ENCODE assay signal across 27 cellular contexts in the genomic region with DNA sequence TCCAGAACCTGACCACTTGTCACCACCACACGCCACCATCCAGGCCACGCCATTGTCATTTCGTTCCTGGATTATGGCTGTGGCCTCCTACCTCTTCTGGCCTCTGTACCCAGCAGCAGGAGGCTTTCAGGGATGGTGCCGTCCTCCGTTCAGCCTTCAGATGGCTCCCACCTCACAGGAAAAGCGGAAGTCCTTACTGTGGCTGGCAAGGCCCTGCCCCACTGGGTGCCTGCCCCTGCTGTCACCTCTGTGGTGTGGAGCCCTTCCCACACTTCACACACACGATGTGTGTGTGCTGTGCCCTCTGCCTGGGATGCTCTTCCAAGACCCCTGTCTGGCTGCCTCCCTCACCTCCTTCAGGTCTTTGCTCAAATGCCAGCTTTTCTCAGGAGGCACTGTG.
DNase-seq lines count a peak whose midpoint lies in the region; ATAC-seq, FAIRE-seq and TF ChIP-seq lines count a peak whose summit lies in the region.
"Had no signal": no experiment of that assay in that cellular context is flagged by ENCODE, and none has a peak within 500 bp of the region (broad histone marks: within the 10 kb centered on the region; RNA-seq: fewer than 3 reads in every experiment).

No MANE protein-coding gene starts in this region.

- H2AK5ac ChIP-seq in neuronal stem cell (ENCODE audit: low read depth, low read length): no peak overlapping the region

- H3K9ac ChIP-seq in neuronal stem cell (ENCODE audit: low read depth, low read length, poor library complexity): no peak overlapping the region
- H3K9ac ChIP-seq: BLaER1 treated with 17β-estradiol and CSF1 and Interleukin-3, amounts not matched to agents 10 nM and 100 nM had no signal

- WGBS in neuronal stem cell (ENCODE audit: extremely low coverage in 2 of 2, insufficient read length in 2 of 2, insufficient replicate concordance in 1 of 2), 2 donors: no CpG with 5 or more reads among the region's 7 CpGs
- WGBS in thyroid gland, 2 donors: 95 to 96% methylated on average over 7 of the region's 7 CpGs

- no peak for ATAC-seq in GM23338
- ATAC-seq: A549, GM12878 had no signal

- no peak overlapping the region for H3K4ac ChIP-seq in neuronal stem cell (ENCODE audit: low read length)

- no peak for FAIRE-seq in RCC 7860 (lab: Jason Lieb, UNC)
- FAIRE-seq: A549, D721Med, GM12878, GM19239 had no signal

- no peaks in the 10 kb centered on the region for H3F3A ChIP-seq in GM23338 (replicated peaks; ENCODE audit: low read depth)

- H3K27ac Mint-ChIP-seq in GM23338 (0 out of 2 replicates have a peak overlapping the region, but pooled peaks have one; percentile 5), glutamatergic neuron (ENCODE audit: unreplicated experiment) (peak overlapping the region; percentile 69)
- H3K27ac Mint-ChIP-seq in activated T-helper 2 cell treated with anti-CD3 and anti-CD28 coated beads, Interferon-gamma antibody, Interleukin-2, Interleukin-4, amounts not matched to agents 10 μg/mL and 5 μg/mL and 100 μg/mL, durations not matched to agents 14 hours and 24 hours and 36 hours: peak overlapping the region; percentile 46
- H3K27ac Mint-ChIP-seq: CD4-positive, alpha-beta T cell had no signal

- H3K4me1 ChIP-seq in GM23338 (ENCODE audit: insufficient read depth): peaks cover 8% of the 10 kb centered on the region
- peaks cover 8 to 9% of the 10 kb centered on the region in 2 donors for H3K4me1 ChIP-seq in neuronal stem cell (ENCODE audit: control insufficient read depth in 2 of 2, insufficient read depth in 1 of 2, low read depth in 1 of 2, low read length in 2 of 2)
- H3K4me1 ChIP-seq in thyroid gland: no peaks in the 10 kb centered on the region
- H3K4me1 ChIP-seq: A549 had no signal

- H3K4me1 Mint-ChIP-seq in GM23338: peaks cover 27% of the 10 kb centered on the region
- H3K4me1 Mint-ChIP-seq in activated T-helper 2 cell treated with anti-CD3 and anti-CD28 coated beads, Interferon-gamma antibody, Interleukin-2, Interleukin-4, amounts not matched to agents 10 μg/mL and 5 μg/mL and 100 μg/mL, durations not matched to agents 14 hours and 24 hours and 36 hours (ENCODE audit: low read depth): peaks cover 20% of the 10 kb centered on the region
- H3K4me1 Mint-ChIP-seq in glutamatergic neuron (ENCODE audit: low read depth, unreplicated experiment): peaks cover 44% of the 10 kb centered on the region
- H3K4me1 Mint-ChIP-seq: CD8-positive, alpha-beta memory T cell had no signal

- H2AFZ ChIP-seq in GM23338 (no peak overlapping the region), neuronal stem cell (ENCODE audit: low read length) (no peak overlapping the region)

- H3K36me3 ChIP-seq in GM23338 (ENCODE audit: insufficient read depth) (no peaks in the 10 kb centered on the region), neuronal stem cell (replicated peaks in 1 of 2; ENCODE audit: control insufficient read depth in 2 of 2, insufficient read depth in 2 of 2, low read length in 2 of 2) (no peaks in the 10 kb centered on the region), thyroid gland (peaks cover 0 to 3% of the 10 kb centered on the region in 2 donors)
- H3K36me3 ChIP-seq: BE2C had no signal

- H3K36me3 Mint-ChIP-seq in GM23338 (ENCODE audit: low read depth) (no peaks in the 10 kb centered on the region; the same call in 2 of the 3 replicates), glutamatergic neuron (ENCODE audit: unreplicated experiment) (peaks cover 5% of the 10 kb centered on the region)
- H3K36me3 Mint-ChIP-seq in activated T-helper 2 cell treated with anti-CD3 and anti-CD28 coated beads, Interferon-gamma antibody, Interleukin-2, Interleukin-4, amounts not matched to agents 10 μg/mL and 5 μg/mL and 100 μg/mL, durations not matched to agents 14 hours and 24 hours and 36 hours (ENCODE audit: low read depth): peaks cover 1% of the 10 kb centered on the region

- H3K14ac ChIP-seq in neuronal stem cell (ENCODE audit: low read length): no peak overlapping the region

- no peaks in the 10 kb centered on the region for H3K79me1 ChIP-seq in neuronal stem cell (ENCODE audit: low read depth, low read length)

- H3K4me2 ChIP-seq in GM23338: no peak overlapping the region
- no peak overlapping the region for H3K4me2 ChIP-seq in neuronal stem cell (ENCODE audit: insufficient read depth, low read length, poor library complexity, severe bottlenecking)
- H3K4me2 ChIP-seq: A549; BLaER1 treated with 17β-estradiol and CSF1 and Interleukin-3, amounts not matched to agents 10 nM and 100 nM had no signal

- no peak overlapping the region for H4K91ac ChIP-seq in neuronal stem cell (ENCODE audit: low read depth, low read length, poor library complexity)

- no peaks in the 10 kb centered on the region for H3K9me2 ChIP-seq in GM23338 (ENCODE audit: insufficient read depth)

- H3K23ac ChIP-seq in neuronal stem cell (ENCODE audit: low read depth, low read length, poor library complexity): peak overlapping the region; percentile 14

- H3K27me3 Mint-ChIP-seq in GM23338 (ENCODE audit: insufficient read depth, low read depth, poor library complexity): peaks cover 4% of the 10 kb centered on the region
- no peaks in the 10 kb centered on the region for H3K27me3 Mint-ChIP-seq in activated T-helper 2 cell treated with anti-CD3 and anti-CD28 coated beads, Interferon-gamma antibody, Interleukin-2, Interleukin-4, amounts not matched to agents 10 μg/mL and 5 μg/mL and 100 μg/mL, durations not matched to agents 14 hours and 24 hours and 36 hours (ENCODE audit: low read depth)
- peaks cover 2% of the 10 kb centered on the region for H3K27me3 Mint-ChIP-seq in glutamatergic neuron (ENCODE audit: unreplicated experiment)
- H3K27me3 Mint-ChIP-seq: CD4-positive, alpha-beta T cell had no signal

- no peak overlapping the region for H2BK5ac ChIP-seq in neuronal stem cell (ENCODE audit: low read length)

- no peaks in the 10 kb centered on the region; the same call in 1 of the 2 replicates for H4K20me1 ChIP-seq in GM23338 (replicated peaks; ENCODE audit: insufficient read depth)
- H4K20me1 ChIP-seq: BLaER1 treated with 17β-estradiol and CSF1 and Interleukin-3, amounts not matched to agents 10 nM and 100 nM had no signal

- H2BK12ac ChIP-seq in neuronal stem cell (ENCODE audit: low read length): no peak overlapping the region

- intact Hi-C loops in activated T-helper 2 cell treated with anti-CD3 and anti-CD28 coated beads, Interferon-gamma antibody, Interleukin-2, Interleukin-4, amounts not matched to agents 10 μg/mL and 5 μg/mL and 100 μg/mL, durations not matched to agents 14 hours and 24 hours and 36 hours (cut with micrococcal nuclease): no loop called here
- intact Hi-C loops in thyroid gland (cut with DNase I): no loop called here

- H3K4me3 ChIP-seq in GM23338: no peak overlapping the region
- no peak overlapping the region for H3K4me3 ChIP-seq in neuronal stem cell (ENCODE audit: low read length in 2 of 2)
- H3K4me3 ChIP-seq in thyroid gland (replicated peaks in 1 of 3): no peak overlapping the region
- H3K4me3 ChIP-seq: A549; BLaER1 treated with 17β-estradiol and CSF1 and Interleukin-3, amounts not matched to agents 10 nM and 100 nM; GM12878 had no signal

- H3K9me3 Mint-ChIP-seq in GM23338 (no peaks in the 10 kb centered on the region), glutamatergic neuron (ENCODE audit: unreplicated experiment) (peaks cover 2% of the 10 kb centered on the region)
- no peaks in the 10 kb centered on the region for H3K9me3 Mint-ChIP-seq in activated T-helper 2 cell treated with anti-CD3 and anti-CD28 coated beads, Interferon-gamma antibody, Interleukin-2, Interleukin-4, amounts not matched to agents 10 μg/mL and 5 μg/mL and 100 μg/mL, durations not matched to agents 14 hours and 24 hours and 36 hours
- H3K9me3 Mint-ChIP-seq: CD14-positive monocyte; CD4-positive, alpha-beta T cell; CD8-positive, alpha-beta memory T cell had no signal

- no peaks in the 10 kb centered on the region for H3K27me3 ChIP-seq in GM23338 (ENCODE audit: insufficient read depth)
- no peaks in the 10 kb centered on the region for H3K27me3 ChIP-seq in neuronal stem cell (ENCODE audit: control insufficient read depth in 3 of 3, insufficient read depth in 3 of 3, low read depth in 1 of 3, low read length in 3 of 3)
- H3K27me3 ChIP-seq in thyroid gland: no peaks in the 10 kb centered on the region
- H3K27me3 ChIP-seq: BE2C; BLaER1 treated with 17β-estradiol and CSF1 and Interleukin-3, amounts not matched to agents 10 nM and 100 nM had no signal

- H3K79me2 ChIP-seq in GM23338 (replicated peaks; ENCODE audit: insufficient read depth): no peaks in the 10 kb centered on the region

- H3K27ac ChIP-seq in GM23338 (ENCODE audit: low read depth) (no peak overlapping the region), neuronal stem cell (replicated peaks; ENCODE audit: low read length) (no peak overlapping the region), thyroid gland (no peak overlapping the region)
- H3K27ac ChIP-seq: A549; BLaER1 treated with 17β-estradiol and CSF1 and Interleukin-3, amounts not matched to agents 10 nM and 100 nM had no signal

- TF ChIP-seq POLR2A in thyroid gland (IDR thresholded peaks at IDR 0.05): no peak

- H3K9me3 ChIP-seq in neuronal stem cell (replicated peaks in 1 of 2; ENCODE audit: control insufficient read depth in 2 of 2, insufficient read depth in 1 of 2, low read depth in 1 of 2, low read length in 2 of 2): no peaks in the 10 kb centered on the region
- no peaks in the 10 kb centered on the region for H3K9me3 ChIP-seq in thyroid gland
- H3K9me3 ChIP-seq: A549; BE2C; BLaER1 treated with 17β-estradiol and CSF1 and Interleukin-3, amounts not matched to agents 10 nM and 100 nM had no signal

- H3K4me3 Mint-ChIP-seq in GM23338 (no peak overlapping the region), glutamatergic neuron (ENCODE audit: unreplicated experiment) (no peak overlapping the region)
- H3K4me3 Mint-ChIP-seq in activated T-helper 2 cell treated with anti-CD3 and anti-CD28 coated beads, Interferon-gamma antibody, Interleukin-2, Interleukin-4, amounts not matched to agents 10 μg/mL and 5 μg/mL and 100 μg/mL, durations not matched to agents 14 hours and 24 hours and 36 hours (ENCODE audit: low read depth): no peak overlapping the region
- H3K4me3 Mint-ChIP-seq: CD14-positive monocyte; CD4-positive, alpha-beta T cell; CD8-positive, alpha-beta memory T cell had no signal

- TF ChIP-seq CTCF in GM23338 (conservative IDR thresholded peaks at IDR 0.05; ENCODE audit: low read depth in 2 of 2) (peak in 1 of 2 experiments; percentile 21; a peak in 2 of 4 replicates), glutamatergic neuron (IDR thresholded peaks at IDR 0.05; ENCODE audit: partially characterized antibody, unreplicated experiment) (no peak), thyroid gland (IDR thresholded peaks at IDR 0.05) (no peak)

- no peak overlapping the region for H4K8ac ChIP-seq in neuronal stem cell (ENCODE audit: low read depth, low read length)

- no peak overlapping the region for H2BK15ac ChIP-seq in neuronal stem cell (ENCODE audit: low read length)

- no peak overlapping the region for H2BK120ac ChIP-seq in neuronal stem cell (ENCODE audit: low read depth, low read length)

- H3K18ac ChIP-seq in neuronal stem cell (ENCODE audit: low read length): peak overlapping the region; percentile 32

- DNase-seq in GM23338 (ENCODE audit: low spot score): no peak
- no peak for DNase-seq in activated T-helper 2 cell treated with anti-CD3 and anti-CD28 coated beads, Interferon-gamma antibody, Interleukin-2, Interleukin-4, amounts not matched to agents 10 μg/mL and 5 μg/mL and 100 μg/mL, durations not matched to agents 14 hours and 24 hours and 36 hours (ENCODE audit: low spot score)
- no peak for DNase-seq in glutamatergic neuron
- no peak for DNase-seq in neuronal stem cell (ENCODE audit: low spot score)
- DNase-seq in NCI-H128 (lab: John Stamatoyannopoulos, UW; ENCODE audit: unreplicated experiment): no peak
- DNase-seq in RCC 7860 (ENCODE audit: low spot score): no peak
- no peak for DNase-seq in thyroid gland
- DNase-seq in stimulated activated CD4-positive, alpha-beta T cell treated with anti-CD3 and anti-CD28 coated beads, Interleukin-1b, Interleukin-23, amount 100 ng/mL, for 48 hours: no peak
- DNase-seq: 8988T; ACHN; AML-193; BE2C; CD4-positive, alpha-beta T cell; CD8-positive, alpha-beta memory T cell; DMS 273 treated with DMSO at 0.1 percent for 48 hours; DMS79; EL; GDM1; GOT3; H7; HCEC 1CT had no signal

Comparison
In these comparisons a context has a peak if more than half of its experiments do, and no peak if none do; other contexts are left out.
1. H3K27ac Mint-ChIP-seq: peak in every context shown above with its lines; median percentile 69 in glutamatergic neuron; 46 in activated T-helper 2 cell treated with anti-CD3 and anti-CD28 coated beads, Interferon-gamma antibody, Interleukin-2, Interleukin-4, amounts not matched to agents 10 μg/mL and 5 μg/mL and 100 μg/mL, durations not matched to agents 14 hours and 24 hours and 36 hours; 5 in GM23338.